13 cellular contexts compared by ENCODE assay signal in the genomic region with DNA sequence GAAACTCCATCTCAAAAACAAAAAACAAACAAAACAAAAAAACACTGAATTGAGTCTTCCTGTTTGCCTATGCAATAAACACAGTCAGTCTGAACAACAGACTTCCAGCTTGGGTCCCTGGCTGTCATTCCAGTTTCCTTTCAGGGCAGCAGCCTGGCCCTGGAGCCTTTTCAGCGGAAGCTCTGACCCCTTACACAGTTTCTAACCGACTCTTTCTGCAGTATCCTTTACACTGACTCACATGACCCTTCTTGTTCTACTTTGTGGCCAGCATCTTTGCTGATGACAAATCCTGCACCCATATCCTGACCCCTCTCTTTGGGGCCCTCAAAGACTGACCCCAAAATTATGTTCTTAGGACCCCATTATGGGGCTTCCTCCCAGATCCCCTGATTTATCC.
"Had no signal": no experiment of that assay in that cellular context is flagged by ENCODE, and none has a peak within 500 bp of the region (broad histone marks: within the 10 kb centered on the region; RNA-seq: fewer than 3 reads in every experiment).

No MANE protein-coding gene starts in this region.

- H3K36me3 ChIP-seq: cardiac muscle cell, gastrocnemius medialis, upper lobe of left lung had no signal

- H3K27ac Mint-ChIP-seq: activated naive CD4-positive, alpha-beta T cell treated with anti-CD3 and anti-CD28 coated beads, Interleukin-2, amount 50 U/mL, for 24 hours; T-helper 2 cell treated with Interferon-gamma antibody and Interleukin-4, amounts not matched to agents 5 μg/mL and 100 μg/mL, for 36 hours had no signal

- H3K27me3 ChIP-seq: cardiac muscle cell, gastrocnemius medialis, testis, upper lobe of left lung had no signal

- H3K4me1 ChIP-seq: gastrocnemius medialis, parathyroid adenoma, testis, upper lobe of left lung had no signal

- H3K27ac ChIP-seq: cardiac muscle cell, gastrocnemius medialis, parathyroid adenoma, testis, upper lobe of left lung had no signal

- H3K4me3 ChIP-seq: cardiac muscle cell, gastrocnemius medialis, testis, upper lobe of left lung had no signal

- H3K36me3 Mint-ChIP-seq: activated naive CD4-positive, alpha-beta T cell treated with anti-CD3 and anti-CD28 coated beads, Interleukin-2, amount 50 U/mL, for 24 hours had no signal

- H3K27me3 Mint-ChIP-seq: activated naive CD4-positive, alpha-beta T cell treated with anti-CD3 and anti-CD28 coated beads, Interleukin-2, amount 50 U/mL, for 24 hours; stimulated activated naive CD8-positive, alpha-beta T cell treated with anti-CD3 and anti-CD28 coated beads, Interleukin-15, amount 100 ng/mL, for 72 hours had no signal

- DNase-seq: activated CD4-positive, alpha-beta T cell treated with anti-CD3 and anti-CD28 coated beads, Interleukin-2, amount 50 U/mL, for 1 hour; activated CD4-positive, CD25-positive, alpha-beta regulatory T cell; activated effector memory CD4-positive, alpha-beta T cell treated with Interleukin-2 at 50 U/mL for 16 hours; gastrocnemius medialis; left ventricle myocardium superior; stimulated activated CD4-positive, alpha-beta T cell treated with anti-CD3 and anti-CD28 coated beads, Interleukin-1b, Interleukin-23, amount 100 ng/mL, for 48 hours; stimulated activated naive CD8-positive, alpha-beta T cell treated with anti-CD3 and anti-CD28 coated beads, Interleukin-15, amount 100 ng/mL, for 72 hours; testis; upper lobe of left lung had no signal

- H3K4me3 Mint-ChIP-seq: activated naive CD4-positive, alpha-beta T cell treated with anti-CD3 and anti-CD28 coated beads, Interleukin-2, amount 50 U/mL, for 24 hours; stimulated activated naive CD8-positive, alpha-beta T cell treated with anti-CD3 and anti-CD28 coated beads, Interleukin-15, amount 100 ng/mL, for 72 hours; T-helper 2 cell treated with Interferon-gamma antibody and Interleukin-4, amounts not matched to agents 5 μg/mL and 100 μg/mL, for 36 hours had no signal

- H3K9me3 ChIP-seq: gastrocnemius medialis, testis, upper lobe of left lung had no signal

- H3K9me3 Mint-ChIP-seq: activated naive CD4-positive, alpha-beta T cell treated with anti-CD3 and anti-CD28 coated beads, Interleukin-2, amount 50 U/mL, for 24 hours; stimulated activated naive CD8-positive, alpha-beta T cell treated with anti-CD3 and anti-CD28 coated beads, Interleukin-15, amount 100 ng/mL, for 72 hours had no signal

- ATAC-seq: gastrocnemius medialis; left ventricle myocardium superior; stimulated activated naive CD8-positive, alpha-beta T cell treated with anti-CD3 and anti-CD28 coated beads, Interleukin-15, amount 100 ng/mL, for 72 hours had no signal
